Comparison of ENCODE assay signal across 8 cellular contexts in genomic region chr11:121466063-121466794, GRCh38. TPM values are rescaled to one million over a fixed set of nuclear protein-coding genes. Genes with fewer than 3 reads are reported as not detected.
A peak's percentile ranks its signal among the peaks of the same experiment; 100 is the strongest.
DNase-seq lines count a peak whose midpoint lies in the region; ATAC-seq and TF ChIP-seq lines count a peak whose summit lies in the region.

No MANE protein-coding gene starts in this region.

- H3K9ac ChIP-seq in endodermal cell (ENCODE audit: extremely low read depth, low read length, poor library complexity, severe bottlenecking): no peak overlapping the region

- WGBS in endodermal cell (ENCODE audit: insufficient coverage in 1 of 2, insufficient read length in 1 of 2), 2 experiments: 47 to 62% methylated on average over 4 to 6 of the region's 8 CpGs
- WGBS in mesodermal cell (ENCODE audit: insufficient coverage in 2 of 2), 2 experiments: 23 to 28% methylated on average over 4 to 5 of the region's 8 CpGs

- H3K4me3 ChIP-seq in endodermal cell (ENCODE audit: low read length): no peak overlapping the region
- H3K4me3 ChIP-seq in mesodermal cell (ENCODE audit: extremely low read depth, insufficient read depth, low read length, poor library complexity, severe bottlenecking): peak overlapping the region; percentile 5

- H3K27ac ChIP-seq in VCaP (peak overlapping the region; percentile 40), endodermal cell (ENCODE audit: low read depth, low read length) (no peak overlapping the region), mesodermal cell (ENCODE audit: low read depth, low read length, severe bottlenecking) (peak overlapping the region; percentile 94), substantia nigra (ENCODE audit: low read depth, low read length, poor library complexity, severe bottlenecking) (peak overlapping the region; percentile 65)

- POLR2A ChIA-PET in GM10248 (lab: Yijun Ruan, JAX): no interaction called here

- peak overlapping the region; percentile 17 for H3K4me3 Mint-ChIP-seq in endodermal cell

- H3K27me3 ChIP-seq in endodermal cell (ENCODE audit: control insufficient read depth, insufficient read depth, low read length, poor library complexity, severe bottlenecking): no peaks in the 10 kb centered on the region

- H3K27ac Mint-ChIP-seq in endodermal cell: peak overlapping the region; percentile 89

- no peaks in the 10 kb centered on the region for H3K9me3 ChIP-seq in endodermal cell (ENCODE audit: control insufficient read depth, low read length)
- no peaks in the 10 kb centered on the region for H3K9me3 ChIP-seq in mesodermal cell (ENCODE audit: control insufficient read depth, low read length)

- H3K9me3 Mint-ChIP-seq in endodermal cell: no peaks in the 10 kb centered on the region

- H3K36me3 ChIP-seq in endodermal cell (ENCODE audit: control insufficient read depth, insufficient read depth, low read length) (peaks cover 6% of the 10 kb centered on the region), mesodermal cell (ENCODE audit: control insufficient read depth, insufficient read depth, low read length) (peaks cover 12% of the 10 kb centered on the region)

- H3K4me1 ChIP-seq in endodermal cell (ENCODE audit: control insufficient read depth, insufficient read depth, low read length) (peaks cover 9% of the 10 kb centered on the region), mesodermal cell (ENCODE audit: control insufficient read depth, insufficient read depth, low read length, poor library complexity, severe bottlenecking) (peaks cover 50% of the 10 kb centered on the region)

- CTCF ChIA-PET in GM10248 (lab: Yijun Ruan, JAX): interaction anchor here (0.9 to 14.9 kb wide), 8 partner anchors 9 to 54 kb away, joined by 3 to 122 read pairs (median 4); partner anchors contain the start of genes SORL1 and SORL1-AS1

- DNase-seq in GM03348 (ENCODE audit: low spot score) (peak; percentile 96), NCI-H1417 (lab: John Stamatoyannopoulos, UW) (peak; percentile 59 to 95 (median 92)), endodermal cell (peak; percentile 95), substantia nigra (lab: John Stamatoyannopoulos, UW) (peak in 42 of 49 donors; percentile 21 to 90 (median 72)), GM10248 (ENCODE audit: extremely low spot score) (no peak)

- no peaks in the 10 kb centered on the region for H3K27me3 Mint-ChIP-seq in endodermal cell (ENCODE audit: insufficient read depth)

- H3K36me3 Mint-ChIP-seq in endodermal cell (ENCODE audit: low read depth): peaks cover 8% of the 10 kb centered on the region

- no peak for ATAC-seq in HG02763 (IDR thresholded peaks at IDR 0.05; ENCODE audit: unreplicated experiment)

- TF ChIP-seq CTCF in VCaP (conservative IDR thresholded peaks at IDR 0.05) (no peak), endodermal cell (conservative IDR thresholded peaks at IDR 0.05) (no peak), GM10248 (IDR thresholded peaks at IDR 0.05; ENCODE audit: control extremely low read depth, extremely low read depth, low read depth, missing control alignments) (no peak)

- peaks cover 45% of the 10 kb centered on the region for H3K4me1 Mint-ChIP-seq in endodermal cell

RNA-seq across cellular contexts. Expression of gene SORL1, which starts 14.1 kb away (rescaled TPM):
- 10 to 100 TPM; 56.4 to 57.5 TPM for total RNA-seq in endodermal cell
- polyA plus RNA-seq in endodermal cell (2013, experiment 1 of 2): 14.7 TPM
- polyA plus RNA-seq in endodermal cell (2013, experiment 2 of 2): 15.0 TPM
- polyA plus RNA-seq in mesodermal cell (2013, experiment 1 of 2): 15.3 TPM
- 15.5 TPM for polyA plus RNA-seq in mesodermal cell (2013, experiment 2 of 2)
